In the genomic region with DNA sequence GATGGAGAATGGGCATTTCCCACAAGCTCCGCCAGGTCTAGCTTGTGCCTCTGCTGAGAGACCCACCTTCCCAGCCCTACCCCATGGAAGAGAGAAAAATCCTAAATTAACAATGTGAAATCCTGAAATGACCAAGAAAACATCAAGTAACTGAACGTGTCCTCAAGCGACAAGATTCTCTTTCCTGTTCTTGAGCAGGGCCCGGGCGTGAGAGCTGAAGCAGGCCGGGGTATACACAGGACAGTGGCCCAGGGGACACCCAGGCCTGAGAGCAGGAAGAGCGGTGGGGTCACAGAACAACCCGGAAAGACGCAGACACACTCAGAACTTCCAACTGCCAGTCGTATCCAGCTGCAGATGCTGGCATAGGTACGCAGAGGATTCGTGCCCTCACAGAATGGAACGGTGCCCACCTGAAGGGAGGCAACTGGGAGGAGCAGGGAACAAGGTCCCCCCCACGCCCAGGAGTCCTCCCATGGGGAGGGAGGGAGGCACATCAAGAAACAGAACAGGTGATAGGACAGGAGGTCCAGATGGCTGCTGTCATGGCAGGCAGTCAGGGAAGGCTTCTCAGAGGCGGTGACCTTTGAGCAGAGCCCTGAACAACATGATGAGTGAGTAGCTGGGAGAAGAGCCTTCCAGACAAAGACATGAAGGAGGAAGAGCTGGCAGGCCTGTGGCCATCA, we compare ENCODE assay signal across 1 cellular context.
TF ChIP-seq lines count a peak whose summit lies in the region.

No MANE protein-coding gene starts in this region.

TF ChIP-seq in SK-N-SH treated with all-trans-retinoic acid at 6 μM for 48 hours, 23 proteins besides CTCF, POLR2A, EP300 and RAD21 (continued from another document):
- TF ChIP-seq, protein P1, sequence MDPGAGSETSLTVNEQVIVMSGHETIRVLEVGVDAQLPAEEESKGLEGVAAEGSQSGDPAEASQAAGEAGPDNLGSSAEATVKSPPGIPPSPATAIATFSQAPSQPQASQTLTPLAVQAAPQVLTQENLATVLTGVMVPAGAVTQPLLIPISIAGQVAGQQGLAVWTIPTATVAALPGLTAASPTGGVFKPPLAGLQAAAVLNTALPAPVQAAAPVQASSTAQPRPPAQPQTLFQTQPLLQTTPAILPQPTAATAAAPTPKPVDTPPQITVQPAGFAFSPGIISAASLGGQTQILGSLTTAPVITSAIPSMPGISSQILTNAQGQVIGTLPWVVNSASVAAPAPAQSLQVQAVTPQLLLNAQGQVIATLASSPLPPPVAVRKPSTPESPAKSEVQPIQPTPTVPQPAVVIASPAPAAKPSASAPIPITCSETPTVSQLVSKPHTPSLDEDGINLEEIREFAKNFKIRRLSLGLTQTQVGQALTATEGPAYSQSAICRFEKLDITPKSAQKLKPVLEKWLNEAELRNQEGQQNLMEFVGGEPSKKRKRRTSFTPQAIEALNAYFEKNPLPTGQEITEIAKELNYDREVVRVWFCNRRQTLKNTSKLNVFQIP (CRISPR knock-in tag; IDR thresholded peaks at IDR 0.05; ENCODE audit: borderline replicate concordance, low read depth), result no peak
- TF ChIP-seq ZFP3 (CRISPR knock-in tag; IDR thresholded peaks at IDR 0.05) (no peak), CSDC2 (CRISPR knock-in tag; IDR thresholded peaks at IDR 0.05) (no peak), GLIS3 (CRISPR knock-in tag; IDR thresholded peaks at IDR 0.05) (no peak), ZFP30 (CRISPR knock-in tag; IDR thresholded peaks at IDR 0.05) (no peak), ZNF565 (CRISPR knock-in tag; conservative IDR thresholded peaks at IDR 0.05; ENCODE audit: low read depth) (no peak), TCF4 (CRISPR knock-in tag; IDR thresholded peaks at IDR 0.05; ENCODE audit: borderline replicate concordance) (no peak)
